ENCODE assay signal across 9 cellular contexts in the genomic region with DNA sequence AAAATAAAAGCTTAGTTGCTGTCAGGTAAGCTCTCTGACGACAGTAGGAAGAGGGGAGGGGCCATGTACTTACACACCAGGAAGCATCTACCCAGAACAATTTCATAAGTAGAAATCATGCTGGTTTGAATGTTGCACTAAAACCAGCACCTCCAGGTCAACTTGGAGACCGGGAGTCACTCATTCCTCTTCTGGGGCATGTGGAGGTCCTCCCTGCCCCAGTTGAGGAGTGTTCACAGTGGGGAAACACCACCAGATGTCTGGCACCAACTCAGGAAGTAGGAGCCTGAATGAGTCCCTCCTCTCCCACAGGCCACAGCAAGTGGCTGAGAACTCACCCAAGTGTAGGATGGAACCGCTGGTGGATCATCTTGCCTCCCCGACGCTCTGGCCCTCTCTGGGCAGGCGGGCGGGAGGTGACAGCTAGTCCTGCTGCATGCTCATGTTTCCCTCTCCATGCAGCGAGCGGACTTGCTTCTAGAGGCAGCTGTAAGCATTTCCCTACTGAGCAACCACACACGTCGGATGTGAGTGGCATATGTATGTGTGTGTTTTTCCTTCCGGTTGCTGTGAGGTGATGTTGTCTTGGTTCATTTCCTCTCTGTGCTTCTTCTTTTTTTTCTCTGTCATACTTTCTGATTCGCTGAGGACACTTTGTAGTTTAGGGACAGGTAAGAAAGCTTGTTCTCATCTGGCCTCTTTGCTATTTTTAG.
A peak's percentile ranks its signal among the peaks of the same experiment; 100 is the strongest.
DNase-seq lines count a peak whose midpoint lies in the region; ATAC-seq, FAIRE-seq and TF ChIP-seq lines count a peak whose summit lies in the region.
"Had no signal": no experiment of that assay in that cellular context is flagged by ENCODE, and none has a peak within 500 bp of the region (broad histone marks: within the 10 kb centered on the region; RNA-seq: fewer than 3 reads in every experiment).

No MANE protein-coding gene starts in this region.

- no peaks in the 10 kb centered on the region for H3K36me3 ChIP-seq in K562 (ENCODE audit: control insufficient read depth, insufficient read depth, low read length)
- peaks cover 0 to 2% of the 10 kb centered on the region in 2 donors for H3K36me3 ChIP-seq in small intestine (ENCODE audit: control insufficient read depth in 2 of 2, insufficient read depth in 2 of 2, low read length in 2 of 2)

- no peak overlapping the region for H3K9ac ChIP-seq in K562 (ENCODE audit: insufficient read depth in 1 of 2, low read depth in 2 of 2, low read length in 2 of 2)

- CTCF ChIA-PET in K562 (lab: Yijun Ruan, JAX; ENCODE audit: low intra/inter-chr PET ratio) = no interaction called here

- H3K9me3 ChIP-seq in K562 (replicated peaks; ENCODE audit: control insufficient read depth, insufficient read depth, low read depth, low read length) (no peaks in the 10 kb centered on the region), small intestine (ENCODE audit: control insufficient read depth, low read depth) (no peaks in the 10 kb centered on the region)

- H3K9me1 ChIP-seq in K562 (ENCODE audit: control insufficient read depth, insufficient read depth, low read length) = no peaks in the 10 kb centered on the region

- BruUV-seq in K562 (replicated peaks; lab: Mats Ljungman, UMichigan) = no TSS peak

- no peak for FAIRE-seq in K562 (lab: Jason Lieb, UNC)
- FAIRE-seq in small intestine (lab: Jason Lieb, UNC) = no peak
- FAIRE-seq: islet of Langerhans had no signal

- no peak for TF ChIP-seq CTCF in K562 (IDR thresholded peaks at IDR 0.05 in 2 of 3, conservative IDR thresholded peaks at IDR 0.05 in 1 of 3; ENCODE audit: insufficient read depth in 2 of 3, low read depth in 1 of 3, low read length in 3 of 3)

- no peak for TF ChIP-seq POLR2A in K562 (conservative IDR thresholded peaks at IDR 0.05)

- ATAC-seq in GM18867 (IDR thresholded peaks at IDR 0.05; ENCODE audit: unreplicated experiment) (peak; percentile 82), HG03039 (IDR thresholded peaks at IDR 0.05; ENCODE audit: unreplicated experiment) (peak; percentile 57), K562 (no peak; the same call in 2 of the 3 replicates)

- H3K4me3 ChIP-seq in K562 (no peak overlapping the region), small intestine (ENCODE audit: low read depth in 1 of 2, low read length in 2 of 2) (peak overlapping the region; percentile 18 to 48)

- peaks cover 0 to 22% of the 10 kb centered on the region in 2 experiments; a peak in 2 of 5 replicates for H3K27me3 ChIP-seq in K562 (ENCODE audit: control insufficient read depth in 2 of 2, insufficient read depth in 2 of 2, low read length in 2 of 2)
- no peaks in the 10 kb centered on the region for H3K27me3 ChIP-seq in small intestine (ENCODE audit: control insufficient read depth in 2 of 2, insufficient read depth in 2 of 2, low read length in 2 of 2)

- H3K27ac ChIP-seq in K562 (ENCODE audit: extremely low read depth, low read depth, low read length) (no peak overlapping the region), small intestine (ENCODE audit: low read depth in 1 of 2, low read length in 1 of 2) (peak overlapping the region in 1 of 2 donors; percentile 85)

- TF ChIP-seq EP300 in K562 (IDR thresholded peaks at IDR 0.05; ENCODE audit: low read length) = no peak

- intact Hi-C loops in K562 (cut with micrococcal nuclease) = no loop called here

- no peaks in the 10 kb centered on the region for H4K20me1 ChIP-seq in K562 (replicated peaks; ENCODE audit: control insufficient read depth, insufficient read depth, low read length)

- H2AFZ ChIP-seq in K562 (ENCODE audit: low read depth, low read length) = peak overlapping the region; percentile 35; the same call in 1 of the 2 replicates

- POLR2A ChIA-PET in K562 (lab: Yijun Ruan, JAX) = interaction anchor here (0.6 to 1.3 kb wide), 4 partner anchors 11 to 288 kb away, joined by 3 to 4 read pairs (median 3); partner anchors contain the start of gene SMIM13

- no peak for TF ChIP-seq RAD21 in K562 (CRISPR knock-in tag; conservative IDR thresholded peaks at IDR 0.05 in 1 of 2, IDR thresholded peaks at IDR 0.05 in 1 of 2)

- H3K79me2 ChIP-seq in K562 (ENCODE audit: control insufficient read depth, insufficient read depth, low read length) = no peaks in the 10 kb centered on the region

- 3% methylated on average over 13 of the region's 13 CpGs for WGBS in K562 (ENCODE audit: insufficient coverage, low coverage, missing lambda C conversion rate)
- 55 to 83% (median 66%) methylated on average over 13 of the region's 13 CpGs for WGBS in small intestine, 3 donors

- no peaks in the 10 kb centered on the region; a peak in 1 of 5 replicates for H3K4me1 ChIP-seq in K562 (replicated peaks in 1 of 2; ENCODE audit: control insufficient read depth in 2 of 2, insufficient read depth in 2 of 2, low read length in 2 of 2)
- peaks cover 0 to 3% of the 10 kb centered on the region in 2 donors for H3K4me1 ChIP-seq in small intestine (ENCODE audit: control insufficient read depth in 2 of 2, insufficient read depth in 1 of 2, low read depth in 1 of 2, low read length in 1 of 2)

- DNase-seq in T-helper 2 cell (peak; percentile 16 to 97 (median 51)), K562 (ENCODE audit: extremely low read depth in 1 of 4, low spot score in 3 of 4) (no peak), small intestine (peak; percentile 66), DMS79 treated with DMSO at 0.1 percent for 48 hours (lab: John Stamatoyannopoulos, UW) (no peak), NCI-H524 (lab: John Stamatoyannopoulos, UW) (no peak), hypothalamus (lab: John Stamatoyannopoulos, UW) (no peak)

- in situ Hi-C loops in K562 (cut with MboI) = no loop called here

- no peak overlapping the region for H3K4me2 ChIP-seq in K562 (ENCODE audit: insufficient read depth, low read length)

TF ChIP-seq in K562, 482 proteins besides CTCF, POLR2A, EP300 and RAD21 (continues in another document):
- TF ChIP-seq ZNF766 (CRISPR knock-in tag; conservative IDR thresholded peaks at IDR 0.05) (0 out of 2 replicates have a peak, but pooled peaks have one; percentile 40), PYGO2 (tag; IDR thresholded peaks at IDR 0.05) (no peak), ZNF696 (CRISPR knock-in tag; conservative IDR thresholded peaks at IDR 0.05) (no peak), NR2C2 (CRISPR knock-in tag; IDR thresholded peaks at IDR 0.05) (no peak), NR2C2 (tag; IDR thresholded peaks at IDR 0.05) (peak; percentile 68; the same call in 1 of the 2 replicates), ZNF280A (IDR thresholded peaks at IDR 0.05; ENCODE audit: low read depth, partially characterized antibody) (no peak), MAZ (CRISPR knock-in tag; conservative IDR thresholded peaks at IDR 0.05 in 1 of 2, IDR thresholded peaks at IDR 0.05 in 1 of 2) (peak in 1 of 2 experiments; percentile 39; a peak in 2 of 4 replicates), TEAD1 (CRISPR knock-in tag; IDR thresholded peaks at IDR 0.05) (0 out of 4 replicates have a peak, but pooled peaks of 1 of the 2 experiments have one; percentile 23), ILK (tag; IDR thresholded peaks at IDR 0.05; ENCODE audit: borderline replicate concordance, low read depth) (no peak)
- TF ChIP-seq, protein P1, sequence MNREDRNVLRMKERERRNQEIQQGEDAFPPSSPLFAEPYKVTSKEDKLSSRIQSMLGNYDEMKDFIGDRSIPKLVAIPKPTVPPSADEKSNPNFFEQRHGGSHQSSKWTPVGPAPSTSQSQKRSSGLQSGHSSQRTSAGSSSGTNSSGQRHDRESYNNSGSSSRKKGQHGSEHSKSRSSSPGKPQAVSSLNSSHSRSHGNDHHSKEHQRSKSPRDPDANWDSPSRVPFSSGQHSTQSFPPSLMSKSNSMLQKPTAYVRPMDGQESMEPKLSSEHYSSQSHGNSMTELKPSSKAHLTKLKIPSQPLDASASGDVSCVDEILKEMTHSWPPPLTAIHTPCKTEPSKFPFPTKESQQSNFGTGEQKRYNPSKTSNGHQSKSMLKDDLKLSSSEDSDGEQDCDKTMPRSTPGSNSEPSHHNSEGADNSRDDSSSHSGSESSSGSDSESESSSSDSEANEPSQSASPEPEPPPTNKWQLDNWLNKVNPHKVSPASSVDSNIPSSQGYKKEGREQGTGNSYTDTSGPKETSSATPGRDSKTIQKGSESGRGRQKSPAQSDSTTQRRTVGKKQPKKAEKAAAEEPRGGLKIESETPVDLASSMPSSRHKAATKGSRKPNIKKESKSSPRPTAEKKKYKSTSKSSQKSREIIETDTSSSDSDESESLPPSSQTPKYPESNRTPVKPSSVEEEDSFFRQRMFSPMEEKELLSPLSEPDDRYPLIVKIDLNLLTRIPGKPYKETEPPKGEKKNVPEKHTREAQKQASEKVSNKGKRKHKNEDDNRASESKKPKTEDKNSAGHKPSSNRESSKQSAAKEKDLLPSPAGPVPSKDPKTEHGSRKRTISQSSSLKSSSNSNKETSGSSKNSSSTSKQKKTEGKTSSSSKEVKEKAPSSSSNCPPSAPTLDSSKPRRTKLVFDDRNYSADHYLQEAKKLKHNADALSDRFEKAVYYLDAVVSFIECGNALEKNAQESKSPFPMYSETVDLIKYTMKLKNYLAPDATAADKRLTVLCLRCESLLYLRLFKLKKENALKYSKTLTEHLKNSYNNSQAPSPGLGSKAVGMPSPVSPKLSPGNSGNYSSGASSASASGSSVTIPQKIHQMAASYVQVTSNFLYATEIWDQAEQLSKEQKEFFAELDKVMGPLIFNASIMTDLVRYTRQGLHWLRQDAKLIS (CRISPR knock-in tag; IDR thresholded peaks at IDR 0.05) = no peak
- TF ChIP-seq, protein P2, sequence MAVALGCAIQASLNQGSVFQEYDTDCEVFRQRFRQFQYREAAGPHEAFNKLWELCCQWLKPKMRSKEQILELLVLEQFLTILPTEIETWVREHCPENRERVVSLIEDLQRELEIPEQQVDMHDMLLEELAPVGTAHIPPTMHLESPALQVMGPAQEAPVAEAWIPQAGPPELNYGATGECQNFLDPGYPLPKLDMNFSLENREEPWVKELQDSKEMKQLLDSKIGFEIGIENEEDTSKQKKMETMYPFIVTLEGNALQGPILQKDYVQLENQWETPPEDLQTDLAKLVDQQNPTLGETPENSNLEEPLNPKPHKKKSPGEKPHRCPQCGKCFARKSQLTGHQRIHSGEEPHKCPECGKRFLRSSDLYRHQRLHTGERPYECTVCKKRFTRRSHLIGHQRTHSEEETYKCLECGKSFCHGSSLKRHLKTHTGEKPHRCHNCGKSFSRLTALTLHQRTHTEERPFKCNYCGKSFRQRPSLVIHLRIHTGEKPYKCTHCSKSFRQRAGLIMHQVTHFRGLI (CRISPR knock-in tag; IDR thresholded peaks at IDR 0.05) = 0 out of 2 replicates have a peak, but pooled peaks have one; percentile 54

Comparison
In these comparisons a context has a peak if more than half of its experiments do, and no peak if none do; other contexts are left out.
1. DNase-seq: peak in T-helper 2 cell (5 of 5) and small intestine (single experiment); none in K562 (0 of 4), DMS79 treated with DMSO at 0.1 percent for 48 hours (single experiment), NCI-H524 (0 of 2) and hypothalamus (0 of 51).